29 cellular contexts compared by ENCODE assay signal in genomic region chr17:17168401-17168800, GRCh38. TPM values are rescaled to one million over a fixed set of nuclear protein-coding genes. Genes with fewer than 3 reads are reported as not detected.
DNase-seq lines count a peak whose midpoint lies in the region; ATAC-seq and TF ChIP-seq lines count a peak whose summit lies in the region.
"Had no signal": no experiment of that assay in that cellular context is flagged by ENCODE, and none has a peak within 500 bp of the region (broad histone marks: within the 10 kb centered on the region; RNA-seq: fewer than 3 reads in every experiment).

No MANE protein-coding gene starts in this region.

- H3K79me2 ChIP-seq in GM23338 (replicated peaks; ENCODE audit: insufficient read depth) (no peaks in the 10 kb centered on the region), osteoblast (ENCODE audit: insufficient read depth, low read length) (peaks cover 16% of the 10 kb centered on the region)

- H3K27ac ChIP-seq in GM23338 (ENCODE audit: low read depth) = no peak overlapping the region
- H3K27ac ChIP-seq in osteoblast (ENCODE audit: low read depth, low read length) = no peak overlapping the region
- H3K27ac ChIP-seq: esophagus squamous epithelium, foreskin keratinocyte, GM23248, heart right ventricle, upper lobe of right lung had no signal

- H3K27me3 ChIP-seq in GM23338 (ENCODE audit: insufficient read depth) (no peaks in the 10 kb centered on the region), osteoblast (ENCODE audit: insufficient read depth, low read length) (no peaks in the 10 kb centered on the region)
- H3K27me3 ChIP-seq: esophagus squamous epithelium, foreskin keratinocyte, heart right ventricle, upper lobe of right lung had no signal

- H3K4me1 ChIP-seq in GM23338 (ENCODE audit: insufficient read depth) (no peaks in the 10 kb centered on the region), osteoblast (ENCODE audit: insufficient read depth, low read length) (no peaks in the 10 kb centered on the region)
- H3K4me1 ChIP-seq: foreskin keratinocyte had no signal

- H3K27me3 Mint-ChIP-seq in activated CD4-positive, alpha-beta T cell treated with anti-CD3 and anti-CD28 coated beads for 36 hours = no peaks in the 10 kb centered on the region
- H3K27me3 Mint-ChIP-seq in GM23338 (ENCODE audit: insufficient read depth, low read depth, poor library complexity) = peaks cover 17% of the 10 kb centered on the region
- no peaks in the 10 kb centered on the region for H3K27me3 Mint-ChIP-seq in activated CD4-positive, alpha-beta memory T cell treated with anti-CD3 and anti-CD28 coated beads, Interleukin-2, amount 10 ng/mL, durations not matched to agents 7 days and 5 days

- TF ChIP-seq CTCF in GM23338 (conservative IDR thresholded peaks at IDR 0.05; ENCODE audit: low read depth in 2 of 2) = no peak
- no peak for TF ChIP-seq CTCF in osteoblast (IDR thresholded peaks at IDR 0.05; ENCODE audit: extremely low read depth, low read depth, low read length)

- ATAC-seq in activated CD4-positive, alpha-beta T cell treated with anti-CD3 and anti-CD28 coated beads for 36 hours = no peak
- ATAC-seq in GM23338 (peak; percentile 29; the same call in 2 of the 3 replicates), GM18870 (IDR thresholded peaks at IDR 0.05; ENCODE audit: unreplicated experiment) (no peak)
- ATAC-seq: activated naive CD4-positive, alpha-beta T cell treated with anti-CD3 and anti-CD28 coated beads, Interleukin-2, amount 50 U/mL, for 72 hours; foreskin keratinocyte; heart right ventricle; left ventricle myocardium superior; upper lobe of right lung had no signal

- CTCF ChIA-PET in activated CD4-positive, alpha-beta T cell treated with anti-CD3 and anti-CD28 coated beads for 36 hours (lab: Charles Lee) = interaction anchor here (0.7 to 1.2 kb wide), 3 partner anchors 15 to 740 kb away, joined by 3 to 4 read pairs (median 4); no protein-coding TSS in a partner anchor
- CTCF ChIA-PET in activated CD4-positive, alpha-beta memory T cell treated with anti-CD3 and anti-CD28 coated beads, Interleukin-2, amount 10 ng/mL, durations not matched to agents 7 days and 5 days (lab: Charles Lee) = no interaction called here

- H3F3A ChIP-seq in GM23338 (replicated peaks; ENCODE audit: low read depth) = no peaks in the 10 kb centered on the region

- H3K9me3 ChIP-seq in osteoblast (ENCODE audit: low read depth, low read length) = no peaks in the 10 kb centered on the region
- H3K9me3 ChIP-seq: esophagus squamous epithelium, heart right ventricle, upper lobe of right lung had no signal

- H2AFZ ChIP-seq in GM23338 (no peak overlapping the region), osteoblast (ENCODE audit: low read length) (no peak overlapping the region)
- H2AFZ ChIP-seq: GM23248 had no signal

- peak overlapping the region; percentile 52 for H3K27ac Mint-ChIP-seq in activated CD4-positive, alpha-beta T cell treated with anti-CD3 and anti-CD28 coated beads for 36 hours
- no peak overlapping the region for H3K27ac Mint-ChIP-seq in GM23338
- H3K27ac Mint-ChIP-seq in activated CD4-positive, alpha-beta memory T cell treated with anti-CD3 and anti-CD28 coated beads, Interleukin-2, amount 10 ng/mL, durations not matched to agents 7 days and 5 days = peak overlapping the region; percentile 40
- H3K27ac Mint-ChIP-seq: activated naive CD4-positive, alpha-beta T cell treated with anti-CD3 and anti-CD28 coated beads, Interleukin-2, amount 50 U/mL, for 72 hours; activated T-helper 1 cell treated with anti-CD3 and anti-CD28 coated beads, Interleukin-12 subunit alpha, Interleukin-12 subunit beta, Interleukin-2, Interleukin-4 antibody, amounts not matched to agents 30 ng/mL and 10 ng/mL and 1 ng/mL, durations not matched to agents 14 hours and 24 hours and 36 hours; mesothelial cell of epicardium; nephron had no signal

- H3K4me3 ChIP-seq in GM23338 = no peak overlapping the region
- H3K4me3 ChIP-seq in osteoblast (ENCODE audit: insufficient read depth, low read length) = no peak overlapping the region
- H3K4me3 ChIP-seq: esophagus squamous epithelium, GM23248, heart right ventricle, upper lobe of right lung had no signal

- H3K9me3 Mint-ChIP-seq in activated CD4-positive, alpha-beta T cell treated with anti-CD3 and anti-CD28 coated beads for 36 hours (ENCODE audit: low read depth) = no peaks in the 10 kb centered on the region
- no peaks in the 10 kb centered on the region for H3K9me3 Mint-ChIP-seq in GM23338
- H3K9me3 Mint-ChIP-seq in activated CD4-positive, alpha-beta memory T cell treated with anti-CD3 and anti-CD28 coated beads, Interleukin-2, amount 10 ng/mL, durations not matched to agents 7 days and 5 days = no peaks in the 10 kb centered on the region
- H3K9me3 Mint-ChIP-seq: activated naive CD4-positive, alpha-beta T cell treated with anti-CD3 and anti-CD28 coated beads, Interleukin-2, amount 50 U/mL, for 72 hours; activated T-helper 1 cell treated with anti-CD3 and anti-CD28 coated beads, Interleukin-12 subunit alpha, Interleukin-12 subunit beta, Interleukin-2, Interleukin-4 antibody, amounts not matched to agents 30 ng/mL and 10 ng/mL and 1 ng/mL, durations not matched to agents 14 hours and 24 hours and 36 hours; mesothelial cell of epicardium; nephron had no signal

- no peak overlapping the region for H3K4me2 ChIP-seq in GM23338
- no peak overlapping the region for H3K4me2 ChIP-seq in osteoblast (ENCODE audit: insufficient read depth, low read length)

- DNase-seq in activated CD4-positive, alpha-beta T cell treated with anti-CD3 and anti-CD28 coated beads for 36 hours = no peak
- DNase-seq in activated CD4-positive, alpha-beta T cell treated with anti-CD3 and anti-CD28 coated beads, Interleukin-2, amount 50 U/mL, for 1 hour = no peak
- DNase-seq in GM23338 (ENCODE audit: low spot score) (no peak), osteoblast (ENCODE audit: insufficient read length, low spot score, missing footprints) (peak; percentile 71), germinal center (ENCODE audit: low spot score) (no peak), NCI-H2171 (lab: John Stamatoyannopoulos, UW) (no peak)
- no peak for DNase-seq in activated CD4-positive, alpha-beta memory T cell treated with anti-CD3 and anti-CD28 coated beads, Interleukin-2, amount 10 ng/mL, durations not matched to agents 7 days and 5 days
- DNase-seq: 8988T; amygdala; C1 segment of cervical spinal cord; DND-41; esophagus squamous epithelium; foreskin keratinocyte; GF-D8; GM23248; heart right ventricle; NCI-H1092; NCI-H1694 treated with DMSO at 0.1 percent for 48 hours; NCI-H524 treated with DMSO at 0.1 percent for 48 hours; SHP77; stimulated activated naive CD4-positive, alpha-beta T cell; T-helper 9 cell; upper lobe of right lung had no signal

- H3K36me3 Mint-ChIP-seq in activated CD4-positive, alpha-beta T cell treated with anti-CD3 and anti-CD28 coated beads for 36 hours (ENCODE audit: low read depth) = peaks cover 15% of the 10 kb centered on the region
- peaks cover 37% of the 10 kb centered on the region for H3K36me3 Mint-ChIP-seq in GM23338 (ENCODE audit: low read depth)
- H3K36me3 Mint-ChIP-seq in activated CD4-positive, alpha-beta memory T cell treated with anti-CD3 and anti-CD28 coated beads, Interleukin-2, amount 10 ng/mL, durations not matched to agents 7 days and 5 days (ENCODE audit: low read depth) = peaks cover 52% of the 10 kb centered on the region

- peaks cover 36% of the 10 kb centered on the region for H3K4me1 Mint-ChIP-seq in activated CD4-positive, alpha-beta T cell treated with anti-CD3 and anti-CD28 coated beads for 36 hours
- peaks cover 11% of the 10 kb centered on the region for H3K4me1 Mint-ChIP-seq in GM23338
- peaks cover 40% of the 10 kb centered on the region for H3K4me1 Mint-ChIP-seq in activated CD4-positive, alpha-beta memory T cell treated with anti-CD3 and anti-CD28 coated beads, Interleukin-2, amount 10 ng/mL, durations not matched to agents 7 days and 5 days

- POLR2A ChIA-PET in activated CD4-positive, alpha-beta T cell treated with anti-CD3 and anti-CD28 coated beads for 36 hours (lab: Charles Lee) = interaction anchor here (1.1 kb wide), 1 partner anchor 15 kb away, joined by 3 read pairs; no protein-coding TSS in a partner anchor
- POLR2A ChIA-PET in activated CD4-positive, alpha-beta memory T cell treated with anti-CD3 and anti-CD28 coated beads, Interleukin-2, amount 10 ng/mL, durations not matched to agents 7 days and 5 days (lab: Charles Lee) = interaction anchor here (1.0 to 1.1 kb wide), 2 partner anchors 12 to 16 kb away, joined by 3 to 4 read pairs; no protein-coding TSS in a partner anchor

- no peaks in the 10 kb centered on the region for H3K36me3 ChIP-seq in GM23338 (ENCODE audit: insufficient read depth)
- H3K36me3 ChIP-seq in osteoblast (ENCODE audit: insufficient read depth, low read length) = peaks cover 93% of the 10 kb centered on the region

- H3K4me3 Mint-ChIP-seq in activated CD4-positive, alpha-beta T cell treated with anti-CD3 and anti-CD28 coated beads for 36 hours = no peak overlapping the region
- no peak overlapping the region for H3K4me3 Mint-ChIP-seq in GM23338
- H3K4me3 Mint-ChIP-seq in activated CD4-positive, alpha-beta memory T cell treated with anti-CD3 and anti-CD28 coated beads, Interleukin-2, amount 10 ng/mL, durations not matched to agents 7 days and 5 days = no peak overlapping the region
- H3K4me3 Mint-ChIP-seq: activated T-helper 1 cell treated with anti-CD3 and anti-CD28 coated beads, Interleukin-12 subunit alpha, Interleukin-12 subunit beta, Interleukin-2, Interleukin-4 antibody, amounts not matched to agents 30 ng/mL and 10 ng/mL and 1 ng/mL, durations not matched to agents 14 hours and 24 hours and 36 hours; mesothelial cell of epicardium; nephron had no signal

- intact Hi-C loops in activated CD4-positive, alpha-beta T cell treated with anti-CD3 and anti-CD28 coated beads for 36 hours (cut with DNase I, micrococcal nuclease) = no loop called here

- H4K20me1 ChIP-seq in GM23338 (replicated peaks; ENCODE audit: insufficient read depth) (no peaks in the 10 kb centered on the region; the same call in 1 of the 2 replicates), osteoblast (ENCODE audit: insufficient read depth, low read length) (peaks cover 54% of the 10 kb centered on the region)

- no peaks in the 10 kb centered on the region for H3K9me2 ChIP-seq in GM23338 (ENCODE audit: insufficient read depth)

RNA-seq across cellular contexts. Expression of gene PLD6, which starts 37.7 kb away (rescaled TPM):
- total RNA-seq in activated CD4-positive, alpha-beta T cell treated with anti-CD3 and anti-CD28 coated beads for 36 hours = 1 to 10 TPM; 8.3 to 9.9 TPM
- not detected in 2 replicates for total RNA-seq in GM23338 (2014; rRNA removed; shearing (Covaris generic))
- polyA plus RNA-seq in GM23338 (2016; fragmentation: Nextera tagmentation; extraction: Ambion mirVana) = 0.16 TPM in 1 of 2 replicates, not detected in the other
- total RNA-seq in activated CD4-positive, alpha-beta memory T cell treated with anti-CD3 and anti-CD28 coated beads, Interleukin-2, amount 10 ng/mL, durations not matched to agents 7 days and 5 days = 1 to 10 TPM; 6.3 to 6.6 TPM
- 1.4 and 2.7 TPM in 2 replicates for total RNA-seq in osteoblast
